1 cellular context compared by ENCODE assay signal in genomic region chr5:116370149-116370548, GRCh38.
A peak's percentile ranks its signal among the peaks of the same experiment; 100 is the strongest.
TF ChIP-seq lines count a peak whose summit lies in the region.

No MANE protein-coding gene starts in this region.

TF ChIP-seq in HepG2, 621 proteins besides CTCF, POLR2A, EP300 and RAD21:
- TF ChIP-seq PRDM15 (CRISPR knock-in tag; IDR thresholded peaks at IDR 0.05) (peak; percentile 77), NBN (conservative IDR thresholded peaks at IDR 0.05) (no peak), U2AF1 (optimal IDR thresholded peaks at IDR 0.05; ENCODE audit: low read depth, low read length) (no peak)
